In the genomic region with DNA sequence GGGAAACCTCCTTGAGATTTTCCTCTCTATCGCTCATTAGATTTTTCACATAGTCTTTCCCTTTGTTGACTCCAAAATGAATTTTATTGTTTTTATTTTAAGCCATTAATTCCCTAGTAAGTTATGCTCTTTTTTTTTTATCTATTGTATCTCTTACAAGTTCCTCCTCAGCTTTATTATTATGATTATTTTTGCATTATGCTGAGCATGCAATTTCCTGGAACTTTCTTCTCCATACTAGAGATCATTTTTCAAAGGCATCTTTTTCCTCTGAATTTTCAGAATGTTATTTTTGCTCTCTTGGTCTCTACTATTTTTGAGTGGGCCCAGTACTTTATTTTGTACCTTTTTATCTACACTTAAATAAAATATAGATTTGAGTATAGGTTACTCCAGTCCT, we compare ENCODE assay signal across 31 cellular contexts.
"Had no signal": no experiment of that assay in that cellular context is flagged by ENCODE, and none has a peak within 500 bp of the region (broad histone marks: within the 10 kb centered on the region; RNA-seq: fewer than 3 reads in every experiment).

No MANE protein-coding gene starts in this region.

- H3K4me3 Mint-ChIP-seq: natural killer cell; nephron; neural progenitor cell; stimulated activated memory B cell treated with anti-CD40 and anti-IgM and Interleukin-4, amounts not matched to agents 10 μg/mL and 1 μg/mL and 100 μg/mL, for 72 hours; stimulated activated naive CD8-positive, alpha-beta T cell treated with anti-CD3 and anti-CD28 coated beads, Interleukin-15, amount 100 ng/mL, for 72 hours; type B pancreatic cell had no signal

- H3K9me3 Mint-ChIP-seq: stimulated activated memory B cell treated with anti-CD40 and anti-IgM and Interleukin-4, amounts not matched to agents 10 μg/mL and 1 μg/mL and 100 μg/mL, for 72 hours; stimulated activated naive CD8-positive, alpha-beta T cell treated with anti-CD3 and anti-CD28 coated beads, Interleukin-15, amount 100 ng/mL, for 72 hours had no signal

- H3K9me3 ChIP-seq: ovary, psoas muscle, spleen, suprapubic skin, testis, tibial artery, transverse colon, upper lobe of right lung, uterus had no signal

- H3K27ac ChIP-seq: neural progenitor cell, ovary, parathyroid adenoma, psoas muscle, skin epidermis, spleen, suprapubic skin, testis, tibial artery, transverse colon, upper lobe of right lung, uterus had no signal

- ATAC-seq: natural killer cell; psoas muscle; right cardiac atrium; sciatic nerve; stimulated activated memory B cell treated with anti-CD40 and anti-IgM and Interleukin-4, amounts not matched to agents 10 μg/mL and 1 μg/mL and 100 μg/mL, for 72 hours; stimulated activated naive CD8-positive, alpha-beta T cell treated with anti-CD3 and anti-CD28 coated beads, Interleukin-15, amount 100 ng/mL, for 72 hours; stimulated activated naive CD8-positive, alpha-beta T cell treated with anti-CD3 and anti-CD28 coated beads, Interleukin-15, Interleukin-2, amounts not matched to agents 100 U/mL and 50 U/mL, for 24 hours; upper lobe of right lung had no signal

- H3K4me3 ChIP-seq: neural progenitor cell, ovary, psoas muscle, skin epidermis, smooth muscle cell, spleen, suprapubic skin, testis, tibial artery, transverse colon, upper lobe of right lung, uterus had no signal

- H3K79me2 ChIP-seq: parathyroid adenoma had no signal

- H3K27me3 Mint-ChIP-seq: progenitor cell of endocrine pancreas; stimulated activated memory B cell treated with anti-CD40 and anti-IgM and Interleukin-4, amounts not matched to agents 10 μg/mL and 1 μg/mL and 100 μg/mL, for 72 hours; stimulated activated naive CD8-positive, alpha-beta T cell treated with anti-CD3 and anti-CD28 coated beads, Interleukin-15, amount 100 ng/mL, for 72 hours; type B pancreatic cell had no signal

- H3K4me1 ChIP-seq: parathyroid adenoma, psoas muscle, suprapubic skin, testis, tibial artery, transverse colon, upper lobe of right lung, uterus had no signal

- H3K36me3 Mint-ChIP-seq: natural killer cell; neural progenitor cell; stimulated activated memory B cell treated with anti-CD40 and anti-IgM and Interleukin-4, amounts not matched to agents 10 μg/mL and 1 μg/mL and 100 μg/mL, for 72 hours; type B pancreatic cell had no signal

- H3K4me1 Mint-ChIP-seq: natural killer cell; stimulated activated memory B cell treated with anti-CD40 and anti-IgM and Interleukin-4, amounts not matched to agents 10 μg/mL and 1 μg/mL and 100 μg/mL, for 72 hours had no signal

- DNase-seq: natural killer cell; occipital lobe; ovary; posterior cingulate gyrus; psoas muscle; right cardiac atrium; spleen; stimulated activated CD4-positive, alpha-beta T cell treated with anti-CD3 and anti-CD28 coated beads, Interleukin-12 subunit alpha, Interleukin-12 subunit beta, amount 100 ng/mL, for 4 hours; stimulated activated CD4-positive, alpha-beta T cell treated with anti-CD3 and anti-CD28 coated beads, Interleukin-1b, Interleukin-23, amount 100 ng/mL, for 48 hours; stimulated activated CD4-positive, alpha-beta T cell treated with anti-CD3 and anti-CD28 coated beads, Interleukin-4, amount 100 ng/mL, for 1 hour; stimulated activated CD4-positive, alpha-beta T cell treated with anti-CD3 and anti-CD28 coated beads, Interleukin-4, amount 100 ng/mL, for 4 hours; stimulated activated CD8-positive, alpha-beta memory T cell treated with anti-CD3 and anti-CD28 coated beads, Interleukin-4, amount 100 ng/mL, for 48 hours; stimulated activated naive CD4-positive, alpha-beta T cell; stimulated activated naive CD8-positive, alpha-beta T cell treated with anti-CD3 and anti-CD28 coated beads, Interleukin-15, amount 100 ng/mL, for 72 hours; stimulated activated naive CD8-positive, alpha-beta T cell treated with anti-CD3 and anti-CD28 coated beads, Interleukin-15, Interleukin-2, amounts not matched to agents 100 U/mL and 50 U/mL, for 24 hours; substantia nigra; testis; tibial artery; transverse colon; upper lobe of right lung; uterus had no signal

- H3K36me3 ChIP-seq: neural progenitor cell, ovary, spleen, suprapubic skin, tibial artery, transverse colon, upper lobe of right lung, uterus had no signal

- H3K9ac ChIP-seq: neural progenitor cell, parathyroid adenoma had no signal

- H2AFZ ChIP-seq: neural progenitor cell, parathyroid adenoma had no signal

- H3K4me2 ChIP-seq: neural progenitor cell, smooth muscle cell had no signal

- H3K27me3 ChIP-seq: neural progenitor cell, ovary, spleen, suprapubic skin, testis, tibial artery, transverse colon, upper lobe of right lung, uterus had no signal

- H3K27ac Mint-ChIP-seq: natural killer cell; nephron; progenitor cell of endocrine pancreas; stimulated activated memory B cell treated with anti-CD40 and anti-IgM and Interleukin-4, amounts not matched to agents 10 μg/mL and 1 μg/mL and 100 μg/mL, for 72 hours; stimulated activated naive CD8-positive, alpha-beta T cell treated with anti-CD3 and anti-CD28 coated beads, Interleukin-15, amount 100 ng/mL, for 72 hours; type B pancreatic cell had no signal
